8 cellular contexts compared by ENCODE assay signal in genomic region chr1:235998812-235999211, GRCh38.
DNase-seq lines count a peak whose midpoint lies in the region; ATAC-seq and TF ChIP-seq lines count a peak whose summit lies in the region.

No MANE protein-coding gene starts in this region.

- H3K9me3 ChIP-seq in esophagus squamous epithelium, result no peaks in the 10 kb centered on the region
- H3K9me3 ChIP-seq in vagina, result no peaks in the 10 kb centered on the region
- H3K9me3 ChIP-seq in hepatocyte (ENCODE audit: low read depth), result no peaks in the 10 kb centered on the region

- intact Hi-C loops in esophagus squamous epithelium (cut with DNase I), result no loop called here
- intact Hi-C loops in vagina (cut with DNase I), result no loop called here

- TF ChIP-seq POLR2A in esophagus squamous epithelium (IDR thresholded peaks at IDR 0.05) (no peak), vagina (IDR thresholded peaks at IDR 0.05) (no peak)

- peak overlapping the region; percentile 4 to 74 (median 51) for H3K27ac ChIP-seq in esophagus squamous epithelium
- peak overlapping the region; percentile 53 for H3K27ac ChIP-seq in vagina
- no peak overlapping the region for H3K27ac ChIP-seq in hepatocyte

- H3K36me3 ChIP-seq in esophagus squamous epithelium (peaks cover 0 to 28% (median under 1%) of the 10 kb centered on the region in 3 donors), vagina (peaks cover 0 to 7% of the 10 kb centered on the region in 2 donors), hepatocyte (replicated peaks; ENCODE audit: insufficient read depth, low read depth) (no peaks in the 10 kb centered on the region)

- DNase-seq in T-helper 2 cell treated with Interferon-gamma antibody and Interleukin-4, amounts not matched to agents 5 μg/mL and 100 μg/mL, for 36 hours (ENCODE audit: low spot score), result peak; percentile 68
- DNase-seq in esophagus squamous epithelium (lab: John Stamatoyannopoulos, UW), result no peak
- no peak for DNase-seq in vagina (ENCODE audit: extremely low spot score in 2 of 2)
- no peak for DNase-seq in hepatocyte (ENCODE audit: low spot score)
- DNase-seq in midbrain (lab: John Stamatoyannopoulos, UW), result no peak
- DNase-seq in SW 1271 (lab: John Stamatoyannopoulos, UW), result no peak

- H3K27me3 Mint-ChIP-seq in T-helper 2 cell treated with Interferon-gamma antibody and Interleukin-4, amounts not matched to agents 5 μg/mL and 100 μg/mL, for 36 hours (ENCODE audit: low read depth), result no peaks in the 10 kb centered on the region

- peaks cover 8% of the 10 kb centered on the region for H3K36me3 Mint-ChIP-seq in T-helper 2 cell treated with Interferon-gamma antibody and Interleukin-4, amounts not matched to agents 5 μg/mL and 100 μg/mL, for 36 hours (ENCODE audit: low read depth)

- no peaks in the 10 kb centered on the region for H4K20me1 ChIP-seq in hepatocyte (ENCODE audit: insufficient read depth, poor library complexity, severe bottlenecking)

- H3K4me1 ChIP-seq in esophagus squamous epithelium, result peaks cover 0 to 31% (median 8%) of the 10 kb centered on the region in 3 donors
- H3K4me1 ChIP-seq in vagina, result peaks cover 22% of the 10 kb centered on the region
- peaks cover 4% of the 10 kb centered on the region for H3K4me1 ChIP-seq in hepatocyte (ENCODE audit: insufficient read depth)

- peaks cover 57% of the 10 kb centered on the region for H3K4me1 Mint-ChIP-seq in T-helper 2 cell treated with Interferon-gamma antibody and Interleukin-4, amounts not matched to agents 5 μg/mL and 100 μg/mL, for 36 hours (ENCODE audit: low read depth)

- peak overlapping the region; percentile 98 for H3K27ac Mint-ChIP-seq in T-helper 2 cell treated with Interferon-gamma antibody and Interleukin-4, amounts not matched to agents 5 μg/mL and 100 μg/mL, for 36 hours

- H3K4me3 Mint-ChIP-seq in T-helper 2 cell treated with Interferon-gamma antibody and Interleukin-4, amounts not matched to agents 5 μg/mL and 100 μg/mL, for 36 hours, result peak overlapping the region; percentile 68

- H3K9me3 Mint-ChIP-seq in T-helper 2 cell treated with Interferon-gamma antibody and Interleukin-4, amounts not matched to agents 5 μg/mL and 100 μg/mL, for 36 hours, result peaks cover 4% of the 10 kb centered on the region

- ATAC-seq in GM18909 (IDR thresholded peaks at IDR 0.05; ENCODE audit: poor library complexity, unreplicated experiment), result peak; percentile 39
- peak; percentile 21 for ATAC-seq in HG02870 (IDR thresholded peaks at IDR 0.05; ENCODE audit: unreplicated experiment)

- no peaks in the 10 kb centered on the region for H3K79me2 ChIP-seq in hepatocyte

- WGBS in esophagus squamous epithelium, 2 donors, result 52 to 88% methylated on average over 2 of the region's 6 CpGs
- 83% methylated on average over 6 of the region's 6 CpGs for WGBS in hepatocyte (ENCODE audit: low lambda C conversion rate, missing lambda C conversion rate)

- H3K27me3 ChIP-seq in esophagus squamous epithelium (no peaks in the 10 kb centered on the region), vagina (no peaks in the 10 kb centered on the region), hepatocyte (no peaks in the 10 kb centered on the region)

- no peaks in the 10 kb centered on the region for H3K9me2 ChIP-seq in hepatocyte (replicated peaks; ENCODE audit: insufficient read depth)

- TF ChIP-seq CTCF in esophagus squamous epithelium (IDR thresholded peaks at IDR 0.05) (no peak), vagina (IDR thresholded peaks at IDR 0.05) (no peak), hepatocyte (IDR thresholded peaks at IDR 0.05; ENCODE audit: poor library complexity) (no peak)

- no peak overlapping the region for H3K4me3 ChIP-seq in esophagus squamous epithelium
- no peak overlapping the region for H3K4me3 ChIP-seq in vagina
- no peak overlapping the region for H3K4me3 ChIP-seq in hepatocyte

- H2AFZ ChIP-seq in hepatocyte, result no peak overlapping the region

- H3K4me2 ChIP-seq in hepatocyte, result no peak overlapping the region
